ENCODE assay signal across 8 cellular contexts in genomic region chr6:2989332-2990178, GRCh38.
DNase-seq lines count a peak whose midpoint lies in the region; ATAC-seq and TF ChIP-seq lines count a peak whose summit lies in the region.

No MANE protein-coding gene starts in this region.

- DNase-seq in NCI-H2081 (lab: John Stamatoyannopoulos, UW) (peak; percentile 91 to 95), T1000 (lab: John Stamatoyannopoulos, UW) (peak; percentile 82), astrocyte of the spinal cord (ENCODE audit: low read depth, low spot score) (peak; percentile 98), hippocampal formation (lab: John Stamatoyannopoulos, UW) (peak; percentile 84 to 98), retina (peak; percentile 96), cortex of kidney (lab: John Stamatoyannopoulos, UW) (no peak)

- H3K4me3 ChIP-seq in astrocyte of the spinal cord (ENCODE audit: low read depth, low read length), result peak overlapping the region; percentile 65

- ATAC-seq in GM18508 (IDR thresholded peaks at IDR 0.05; ENCODE audit: insufficient read depth, unreplicated experiment) (peak; percentile 48), HG02981 (IDR thresholded peaks at IDR 0.05; ENCODE audit: unreplicated experiment) (peak; percentile 75)

- no peak for TF ChIP-seq CTCF in astrocyte of the spinal cord (IDR thresholded peaks at IDR 0.05; ENCODE audit: low read depth, low read length)

- in situ Hi-C loops in astrocyte of the spinal cord (cut with HindIII; ENCODE audit: low sequenced_read_pairs), result loop anchor here (25.0 kb wide), 1 partner anchor 152 kb away; the partner anchor contains the start of gene SERPINB1
